In the genomic region with DNA sequence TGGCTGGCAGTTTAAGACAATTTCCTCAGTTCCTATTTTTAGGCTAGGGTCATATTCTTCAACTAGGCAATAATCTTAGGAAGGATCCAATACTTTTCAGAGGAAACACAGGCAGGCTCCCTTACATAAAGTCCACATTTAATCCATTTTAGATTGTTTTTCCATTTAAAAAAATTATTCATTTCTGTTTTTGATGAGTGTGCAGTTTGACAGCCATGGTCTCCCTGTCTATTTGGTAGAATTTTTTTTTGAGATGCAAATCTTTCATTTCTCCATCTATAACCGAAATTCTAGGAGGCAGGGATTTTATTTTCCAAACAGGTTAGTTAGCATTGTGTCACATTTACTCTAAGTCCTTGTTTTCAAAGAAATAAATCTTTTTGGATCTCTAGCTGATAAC, we compare ENCODE assay signal across 8 cellular contexts.
"Had no signal": no experiment of that assay in that cellular context is flagged by ENCODE, and none has a peak within 500 bp of the region (broad histone marks: within the 10 kb centered on the region; RNA-seq: fewer than 3 reads in every experiment).

No MANE protein-coding gene starts in this region.

- H3K4me3 Mint-ChIP-seq: GM23338, H9 had no signal

- H3K4me1 Mint-ChIP-seq: GM23338 had no signal

- ATAC-seq: GM23338, K562 had no signal

- DNase-seq: H9, HCEC 1CT, KG1 had no signal

- H3K4me2 ChIP-seq: GM23338 had no signal

- FAIRE-seq: H1, H54, HTR-8/SVneo, K562 had no signal

- H2AFZ ChIP-seq: GM23338 had no signal

- H3K27ac Mint-ChIP-seq: GM23338, H9 had no signal

- H3K9me3 Mint-ChIP-seq: GM23338 had no signal

- H3K4me3 ChIP-seq: GM23338, K562 had no signal
